In the genomic region with DNA sequence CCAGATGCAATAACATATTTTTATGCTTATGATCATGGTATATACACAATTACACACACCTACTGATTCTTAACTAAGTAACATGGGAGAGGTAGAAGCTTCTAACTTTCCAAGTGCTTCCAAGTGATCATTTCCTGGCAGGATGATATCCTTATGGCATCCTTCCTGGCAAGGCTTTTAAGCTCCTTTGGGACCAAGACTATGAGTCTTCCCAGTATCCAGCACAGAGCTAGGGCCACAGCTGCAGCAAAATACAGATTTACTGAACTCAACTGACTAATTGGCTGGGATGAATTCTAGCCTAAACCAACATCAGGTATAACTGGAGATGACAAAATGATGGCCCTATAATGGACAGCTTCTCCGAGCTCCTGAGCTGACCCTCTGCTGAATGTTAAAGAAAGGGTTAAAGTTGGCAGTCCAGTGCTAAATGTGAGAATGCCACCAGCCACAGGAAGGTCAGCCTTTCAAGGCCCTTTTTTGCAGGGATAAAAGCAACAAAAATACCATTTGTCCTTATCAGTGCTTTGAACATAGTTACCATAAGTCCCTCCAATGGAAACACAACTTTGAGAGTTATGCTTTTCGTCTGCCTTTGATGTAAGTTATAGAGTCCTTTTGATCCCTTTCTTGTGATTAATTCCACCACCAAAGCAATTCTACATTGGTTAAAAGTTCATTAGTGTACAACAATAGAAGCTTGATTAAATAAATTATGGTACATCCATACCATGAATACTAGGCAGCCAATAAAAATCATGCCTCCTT, we compare ENCODE assay signal across 1 cellular context.
TF ChIP-seq lines count a peak whose summit lies in the region.

No MANE protein-coding gene starts in this region.

TF ChIP-seq in HepG2, 621 proteins besides CTCF, POLR2A, EP300 and RAD21 (continued from another document and continues in another):
- TF ChIP-seq, protein P1, sequence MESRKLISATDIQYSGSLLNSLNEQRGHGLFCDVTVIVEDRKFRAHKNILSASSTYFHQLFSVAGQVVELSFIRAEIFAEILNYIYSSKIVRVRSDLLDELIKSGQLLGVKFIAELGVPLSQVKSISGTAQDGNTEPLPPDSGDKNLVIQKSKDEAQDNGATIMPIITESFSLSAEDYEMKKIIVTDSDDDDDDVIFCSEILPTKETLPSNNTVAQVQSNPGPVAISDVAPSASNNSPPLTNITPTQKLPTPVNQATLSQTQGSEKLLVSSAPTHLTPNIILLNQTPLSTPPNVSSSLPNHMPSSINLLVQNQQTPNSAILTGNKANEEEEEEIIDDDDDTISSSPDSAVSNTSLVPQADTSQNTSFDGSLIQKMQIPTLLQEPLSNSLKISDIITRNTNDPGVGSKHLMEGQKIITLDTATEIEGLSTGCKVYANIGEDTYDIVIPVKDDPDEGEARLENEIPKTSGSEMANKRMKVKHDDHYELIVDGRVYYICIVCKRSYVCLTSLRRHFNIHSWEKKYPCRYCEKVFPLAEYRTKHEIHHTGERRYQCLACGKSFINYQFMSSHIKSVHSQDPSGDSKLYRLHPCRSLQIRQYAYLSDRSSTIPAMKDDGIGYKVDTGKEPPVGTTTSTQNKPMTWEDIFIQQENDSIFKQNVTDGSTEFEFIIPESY (CRISPR knock-in tag; IDR thresholded peaks at IDR 0.05), result no peak
- TF ChIP-seq ZBTB20 (CRISPR knock-in tag; IDR thresholded peaks at IDR 0.05; ENCODE audit: borderline replicate concordance, low read depth) (no peak), THAP11 (CRISPR knock-in tag; IDR thresholded peaks at IDR 0.05) (no peak), ZNF781 (CRISPR knock-in tag; IDR thresholded peaks at IDR 0.05; ENCODE audit: borderline replicate concordance, not compliant biosample characterization) (no peak), HNF4A (CRISPR knock-in tag; IDR thresholded peaks at IDR 0.05) (peak; percentile 64), PRDM4 (CRISPR knock-in tag; IDR thresholded peaks at IDR 0.05; ENCODE audit: borderline replicate concordance) (no peak), HDAC1 (CRISPR knock-in tag; IDR thresholded peaks at IDR 0.05) (no peak), ZNF18 (CRISPR knock-in tag; IDR thresholded peaks at IDR 0.05; ENCODE audit: insufficient replicate concordance) (no peak), ZKSCAN8 (CRISPR knock-in tag; IDR thresholded peaks at IDR 0.05; ENCODE audit: borderline replicate concordance) (peak; percentile 73; the same call in 1 of the 2 replicates), ZFP82 (CRISPR knock-in tag; IDR thresholded peaks at IDR 0.05; ENCODE audit: borderline replicate concordance) (no peak), MAFG (CRISPR knock-in tag; IDR thresholded peaks at IDR 0.05) (no peak), FOSL1 (CRISPR knock-in tag; IDR thresholded peaks at IDR 0.05; ENCODE audit: borderline replicate concordance) (no peak), TCF12 (IDR thresholded peaks at IDR 0.05) (no peak), TCF12 (CRISPR knock-in tag; IDR thresholded peaks at IDR 0.05) (no peak), SRF (IDR thresholded peaks at IDR 0.05; ENCODE audit: low read depth, low read length) (no peak), ARID5B (CRISPR knock-in tag; IDR thresholded peaks at IDR 0.05) (peak; percentile 89), ZNF160 (CRISPR knock-in tag; IDR thresholded peaks at IDR 0.05) (no peak), ZNF512B (CRISPR knock-in tag; IDR thresholded peaks at IDR 0.05; ENCODE audit: borderline replicate concordance) (no peak), ZSCAN9 (CRISPR knock-in tag; IDR thresholded peaks at IDR 0.05; ENCODE audit: borderline replicate concordance) (no peak), HNRNPK (IDR thresholded peaks at IDR 0.05; ENCODE audit: low read depth, low read length, poor library complexity, severe bottlenecking) (no peak), ZNF552 (CRISPR knock-in tag; IDR thresholded peaks at IDR 0.05; ENCODE audit: borderline replicate concordance) (no peak), U2AF2 (IDR thresholded peaks at IDR 0.05; ENCODE audit: low read depth, low read length) (no peak), RELA (CRISPR knock-in tag; IDR thresholded peaks at IDR 0.05) (no peak)
- TF ChIP-seq, protein P2, sequence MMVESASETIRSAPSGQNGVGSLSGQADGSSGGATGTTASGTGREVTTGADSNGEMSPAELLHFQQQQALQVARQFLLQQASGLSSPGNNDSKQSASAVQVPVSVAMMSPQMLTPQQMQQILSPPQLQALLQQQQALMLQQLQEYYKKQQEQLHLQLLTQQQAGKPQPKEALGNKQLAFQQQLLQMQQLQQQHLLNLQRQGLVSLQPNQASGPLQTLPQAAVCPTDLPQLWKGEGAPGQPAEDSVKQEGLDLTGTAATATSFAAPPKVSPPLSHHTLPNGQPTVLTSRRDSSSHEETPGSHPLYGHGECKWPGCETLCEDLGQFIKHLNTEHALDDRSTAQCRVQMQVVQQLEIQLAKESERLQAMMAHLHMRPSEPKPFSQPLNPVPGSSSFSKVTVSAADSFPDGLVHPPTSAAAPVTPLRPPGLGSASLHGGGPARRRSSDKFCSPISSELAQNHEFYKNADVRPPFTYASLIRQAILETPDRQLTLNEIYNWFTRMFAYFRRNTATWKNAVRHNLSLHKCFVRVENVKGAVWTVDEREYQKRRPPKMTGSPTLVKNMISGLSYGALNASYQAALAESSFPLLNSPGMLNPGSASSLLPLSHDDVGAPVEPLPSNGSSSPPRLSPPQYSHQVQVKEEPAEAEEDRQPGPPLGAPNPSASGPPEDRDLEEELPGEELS (CRISPR knock-in tag; IDR thresholded peaks at IDR 0.05), result 0 out of 2 replicates have a peak, but pooled peaks have one; percentile 50
- TF ChIP-seq, protein P3, sequence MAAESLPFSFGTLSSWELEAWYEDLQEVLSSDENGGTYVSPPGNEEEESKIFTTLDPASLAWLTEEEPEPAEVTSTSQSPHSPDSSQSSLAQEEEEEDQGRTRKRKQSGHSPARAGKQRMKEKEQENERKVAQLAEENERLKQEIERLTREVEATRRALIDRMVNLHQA (CRISPR knock-in tag; IDR thresholded peaks at IDR 0.05), result no peak
- TF ChIP-seq, protein P4, sequence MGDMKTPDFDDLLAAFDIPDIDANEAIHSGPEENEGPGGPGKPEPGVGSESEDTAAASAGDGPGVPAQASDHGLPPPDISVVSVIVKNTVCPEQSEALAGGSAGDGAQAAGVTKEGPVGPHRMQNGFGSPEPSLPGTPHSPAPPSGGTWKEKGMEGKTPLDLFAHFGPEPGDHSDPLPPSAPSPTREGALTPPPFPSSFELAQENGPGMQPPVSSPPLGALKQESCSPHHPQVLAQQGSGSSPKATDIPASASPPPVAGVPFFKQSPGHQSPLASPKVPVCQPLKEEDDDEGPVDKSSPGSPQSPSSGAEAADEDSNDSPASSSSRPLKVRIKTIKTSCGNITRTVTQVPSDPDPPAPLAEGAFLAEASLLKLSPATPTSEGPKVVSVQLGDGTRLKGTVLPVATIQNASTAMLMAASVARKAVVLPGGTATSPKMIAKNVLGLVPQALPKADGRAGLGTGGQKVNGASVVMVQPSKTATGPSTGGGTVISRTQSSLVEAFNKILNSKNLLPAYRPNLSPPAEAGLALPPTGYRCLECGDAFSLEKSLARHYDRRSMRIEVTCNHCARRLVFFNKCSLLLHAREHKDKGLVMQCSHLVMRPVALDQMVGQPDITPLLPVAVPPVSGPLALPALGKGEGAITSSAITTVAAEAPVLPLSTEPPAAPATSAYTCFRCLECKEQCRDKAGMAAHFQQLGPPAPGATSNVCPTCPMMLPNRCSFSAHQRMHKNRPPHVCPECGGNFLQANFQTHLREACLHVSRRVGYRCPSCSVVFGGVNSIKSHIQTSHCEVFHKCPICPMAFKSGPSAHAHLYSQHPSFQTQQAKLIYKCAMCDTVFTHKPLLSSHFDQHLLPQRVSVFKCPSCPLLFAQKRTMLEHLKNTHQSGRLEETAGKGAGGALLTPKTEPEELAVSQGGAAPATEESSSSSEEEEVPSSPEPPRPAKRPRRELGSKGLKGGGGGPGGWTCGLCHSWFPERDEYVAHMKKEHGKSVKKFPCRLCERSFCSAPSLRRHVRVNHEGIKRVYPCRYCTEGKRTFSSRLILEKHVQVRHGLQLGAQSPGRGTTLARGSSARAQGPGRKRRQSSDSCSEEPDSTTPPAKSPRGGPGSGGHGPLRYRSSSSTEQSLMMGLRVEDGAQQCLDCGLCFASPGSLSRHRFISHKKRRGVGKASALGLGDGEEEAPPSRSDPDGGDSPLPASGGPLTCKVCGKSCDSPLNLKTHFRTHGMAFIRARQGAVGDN (CRISPR knock-in tag; IDR thresholded peaks at IDR 0.05), result no peak
- TF ChIP-seq, protein P5, sequence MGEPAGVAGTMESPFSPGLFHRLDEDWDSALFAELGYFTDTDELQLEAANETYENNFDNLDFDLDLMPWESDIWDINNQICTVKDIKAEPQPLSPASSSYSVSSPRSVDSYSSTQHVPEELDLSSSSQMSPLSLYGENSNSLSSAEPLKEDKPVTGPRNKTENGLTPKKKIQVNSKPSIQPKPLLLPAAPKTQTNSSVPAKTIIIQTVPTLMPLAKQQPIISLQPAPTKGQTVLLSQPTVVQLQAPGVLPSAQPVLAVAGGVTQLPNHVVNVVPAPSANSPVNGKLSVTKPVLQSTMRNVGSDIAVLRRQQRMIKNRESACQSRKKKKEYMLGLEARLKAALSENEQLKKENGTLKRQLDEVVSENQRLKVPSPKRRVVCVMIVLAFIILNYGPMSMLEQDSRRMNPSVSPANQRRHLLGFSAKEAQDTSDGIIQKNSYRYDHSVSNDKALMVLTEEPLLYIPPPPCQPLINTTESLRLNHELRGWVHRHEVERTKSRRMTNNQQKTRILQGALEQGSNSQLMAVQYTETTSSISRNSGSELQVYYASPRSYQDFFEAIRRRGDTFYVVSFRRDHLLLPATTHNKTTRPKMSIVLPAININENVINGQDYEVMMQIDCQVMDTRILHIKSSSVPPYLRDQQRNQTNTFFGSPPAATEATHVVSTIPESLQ (CRISPR knock-in tag; conservative IDR thresholded peaks at IDR 0.05), result no peak
